In the genomic region with DNA sequence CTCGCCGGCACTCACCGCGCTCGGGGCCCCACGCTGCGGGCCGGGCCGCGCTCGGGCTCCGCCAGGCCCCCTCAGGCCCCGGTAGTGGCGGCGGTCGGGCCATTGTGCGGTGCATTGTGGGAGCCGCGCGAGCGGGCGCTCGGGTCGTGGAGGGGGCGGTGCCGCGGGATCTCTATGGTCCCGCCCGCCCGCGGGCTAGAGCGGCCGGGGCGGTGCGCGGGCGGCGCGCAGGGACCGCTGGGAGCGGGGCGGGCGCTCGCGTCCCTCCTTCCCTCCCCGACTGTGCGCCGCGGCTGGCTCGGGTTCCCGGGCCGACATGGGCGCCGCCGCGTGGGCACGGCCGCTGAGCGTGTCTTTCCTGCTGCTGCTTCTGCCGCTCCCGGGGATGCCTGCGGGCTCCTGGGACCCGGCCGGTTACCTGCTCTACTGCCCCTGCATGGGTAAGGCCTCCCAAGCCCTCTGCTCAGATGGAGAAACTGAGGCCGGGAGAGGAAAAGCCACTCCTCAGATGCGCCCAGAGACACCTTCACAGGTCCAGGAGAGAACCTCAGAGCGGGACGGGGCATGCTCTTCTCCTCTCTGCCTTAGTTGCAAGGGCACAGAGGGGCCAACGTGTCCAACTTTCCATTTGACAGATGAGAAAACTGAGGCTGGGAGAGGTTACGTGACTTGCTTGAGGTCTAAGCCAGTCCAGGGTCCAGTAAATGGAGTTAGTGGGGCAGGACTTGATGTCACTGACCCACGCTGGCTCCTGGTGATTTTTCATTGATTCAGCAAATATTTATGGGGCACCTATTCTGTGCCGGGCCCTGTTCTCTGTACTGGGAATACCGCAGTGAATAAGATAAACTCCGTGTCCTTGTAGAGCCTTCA, we compare ENCODE assay signal across 1 cellular context.
TF ChIP-seq lines count a peak whose summit lies in the region.

A gene with protein sequence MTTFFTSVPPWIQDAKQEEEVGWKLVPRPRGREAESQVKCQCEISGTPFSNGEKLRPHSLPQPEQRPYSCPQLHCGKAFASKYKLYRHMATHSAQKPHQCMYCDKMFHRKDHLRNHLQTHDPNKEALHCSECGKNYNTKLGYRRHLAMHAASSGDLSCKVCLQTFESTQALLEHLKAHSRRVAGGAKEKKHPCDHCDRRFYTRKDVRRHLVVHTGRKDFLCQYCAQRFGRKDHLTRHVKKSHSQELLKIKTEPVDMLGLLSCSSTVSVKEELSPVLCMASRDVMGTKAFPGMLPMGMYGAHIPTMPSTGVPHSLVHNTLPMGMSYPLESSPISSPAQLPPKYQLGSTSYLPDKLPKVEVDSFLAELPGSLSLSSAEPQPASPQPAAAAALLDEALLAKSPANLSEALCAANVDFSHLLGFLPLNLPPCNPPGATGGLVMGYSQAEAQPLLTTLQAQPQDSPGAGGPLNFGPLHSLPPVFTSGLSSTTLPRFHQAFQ (minus strand): TSS at position 118 of the 873 bp plus-strand sequence. CDS start 5,565 bp downstream, outside the sequence.
A gene (plus strand): TSS at position 255 of the 873 bp plus-strand sequence. CDS start 62 bp downstream, at position 317.

TF ChIP-seq in HepG2, 621 proteins besides CTCF, POLR2A, EP300 and RAD21 (continued from another document and continues in another):
- TF ChIP-seq, protein P1, sequence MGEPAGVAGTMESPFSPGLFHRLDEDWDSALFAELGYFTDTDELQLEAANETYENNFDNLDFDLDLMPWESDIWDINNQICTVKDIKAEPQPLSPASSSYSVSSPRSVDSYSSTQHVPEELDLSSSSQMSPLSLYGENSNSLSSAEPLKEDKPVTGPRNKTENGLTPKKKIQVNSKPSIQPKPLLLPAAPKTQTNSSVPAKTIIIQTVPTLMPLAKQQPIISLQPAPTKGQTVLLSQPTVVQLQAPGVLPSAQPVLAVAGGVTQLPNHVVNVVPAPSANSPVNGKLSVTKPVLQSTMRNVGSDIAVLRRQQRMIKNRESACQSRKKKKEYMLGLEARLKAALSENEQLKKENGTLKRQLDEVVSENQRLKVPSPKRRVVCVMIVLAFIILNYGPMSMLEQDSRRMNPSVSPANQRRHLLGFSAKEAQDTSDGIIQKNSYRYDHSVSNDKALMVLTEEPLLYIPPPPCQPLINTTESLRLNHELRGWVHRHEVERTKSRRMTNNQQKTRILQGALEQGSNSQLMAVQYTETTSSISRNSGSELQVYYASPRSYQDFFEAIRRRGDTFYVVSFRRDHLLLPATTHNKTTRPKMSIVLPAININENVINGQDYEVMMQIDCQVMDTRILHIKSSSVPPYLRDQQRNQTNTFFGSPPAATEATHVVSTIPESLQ (CRISPR knock-in tag; conservative IDR thresholded peaks at IDR 0.05) = 0 out of 2 replicates have a peak, but pooled peaks have one; percentile 55
- TF ChIP-seq, protein P2, sequence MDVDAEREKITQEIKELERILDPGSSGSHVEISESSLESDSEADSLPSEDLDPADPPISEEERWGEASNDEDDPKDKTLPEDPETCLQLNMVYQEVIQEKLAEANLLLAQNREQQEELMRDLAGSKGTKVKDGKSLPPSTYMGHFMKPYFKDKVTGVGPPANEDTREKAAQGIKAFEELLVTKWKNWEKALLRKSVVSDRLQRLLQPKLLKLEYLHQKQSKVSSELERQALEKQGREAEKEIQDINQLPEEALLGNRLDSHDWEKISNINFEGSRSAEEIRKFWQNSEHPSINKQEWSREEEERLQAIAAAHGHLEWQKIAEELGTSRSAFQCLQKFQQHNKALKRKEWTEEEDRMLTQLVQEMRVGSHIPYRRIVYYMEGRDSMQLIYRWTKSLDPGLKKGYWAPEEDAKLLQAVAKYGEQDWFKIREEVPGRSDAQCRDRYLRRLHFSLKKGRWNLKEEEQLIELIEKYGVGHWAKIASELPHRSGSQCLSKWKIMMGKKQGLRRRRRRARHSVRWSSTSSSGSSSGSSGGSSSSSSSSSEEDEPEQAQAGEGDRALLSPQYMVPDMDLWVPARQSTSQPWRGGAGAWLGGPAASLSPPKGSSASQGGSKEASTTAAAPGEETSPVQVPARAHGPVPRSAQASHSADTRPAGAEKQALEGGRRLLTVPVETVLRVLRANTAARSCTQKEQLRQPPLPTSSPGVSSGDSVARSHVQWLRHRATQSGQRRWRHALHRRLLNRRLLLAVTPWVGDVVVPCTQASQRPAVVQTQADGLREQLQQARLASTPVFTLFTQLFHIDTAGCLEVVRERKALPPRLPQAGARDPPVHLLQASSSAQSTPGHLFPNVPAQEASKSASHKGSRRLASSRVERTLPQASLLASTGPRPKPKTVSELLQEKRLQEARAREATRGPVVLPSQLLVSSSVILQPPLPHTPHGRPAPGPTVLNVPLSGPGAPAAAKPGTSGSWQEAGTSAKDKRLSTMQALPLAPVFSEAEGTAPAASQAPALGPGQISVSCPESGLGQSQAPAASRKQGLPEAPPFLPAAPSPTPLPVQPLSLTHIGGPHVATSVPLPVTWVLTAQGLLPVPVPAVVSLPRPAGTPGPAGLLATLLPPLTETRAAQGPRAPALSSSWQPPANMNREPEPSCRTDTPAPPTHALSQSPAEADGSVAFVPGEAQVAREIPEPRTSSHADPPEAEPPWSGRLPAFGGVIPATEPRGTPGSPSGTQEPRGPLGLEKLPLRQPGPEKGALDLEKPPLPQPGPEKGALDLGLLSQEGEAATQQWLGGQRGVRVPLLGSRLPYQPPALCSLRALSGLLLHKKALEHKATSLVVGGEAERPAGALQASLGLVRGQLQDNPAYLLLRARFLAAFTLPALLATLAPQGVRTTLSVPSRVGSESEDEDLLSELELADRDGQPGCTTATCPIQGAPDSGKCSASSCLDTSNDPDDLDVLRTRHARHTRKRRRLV (CRISPR knock-in tag; IDR thresholded peaks at IDR 0.05) = 0 out of 2 replicates have a peak, but pooled peaks have one; percentile 71
- TF ChIP-seq NFE2L1 (CRISPR knock-in tag; IDR thresholded peaks at IDR 0.05; ENCODE audit: borderline replicate concordance) (peak; percentile 88; the same call in 1 of the 2 replicates), HMGA1 (CRISPR knock-in tag; conservative IDR thresholded peaks at IDR 0.05) (no peak), SNRNP70 (IDR thresholded peaks at IDR 0.05; ENCODE audit: low read depth, low read length) (no peak), ZNF367 (CRISPR knock-in tag; IDR thresholded peaks at IDR 0.05; ENCODE audit: borderline replicate concordance) (no peak; the same call in 1 of the 2 replicates), SMARCE1 (IDR thresholded peaks at IDR 0.05; ENCODE audit: borderline replicate concordance) (no peak), SOX6 (IDR thresholded peaks at IDR 0.05) (no peak), SOX6 (CRISPR knock-in tag; IDR thresholded peaks at IDR 0.05) (peak; percentile 61), ZNF879 (CRISPR knock-in tag; IDR thresholded peaks at IDR 0.05) (no peak), ZNF282 (IDR thresholded peaks at IDR 0.05; ENCODE audit: partially characterized antibody) (no peak), HMG20B (CRISPR knock-in tag; conservative IDR thresholded peaks at IDR 0.05) (0 out of 2 replicates have a peak, but pooled peaks have one; percentile 53), ZNF143 (CRISPR knock-in tag; IDR thresholded peaks at IDR 0.05) (peak; percentile 87), HNF4A (CRISPR knock-in tag; IDR thresholded peaks at IDR 0.05) (peak; percentile 42; the same call in 1 of the 2 replicates), KDM5B (CRISPR knock-in tag; IDR thresholded peaks at IDR 0.05; ENCODE audit: borderline replicate concordance) (peak; percentile 84), ATF7 (IDR thresholded peaks at IDR 0.05) (no peak), ATF7 (CRISPR knock-in tag; IDR thresholded peaks at IDR 0.05) (0 out of 2 replicates have a peak, but pooled peaks have one; percentile 12), RXRA (CRISPR knock-in tag; IDR thresholded peaks at IDR 0.05) (peak; percentile 71), ZNF550 (CRISPR knock-in tag; IDR thresholded peaks at IDR 0.05; ENCODE audit: borderline replicate concordance) (0 out of 2 replicates have a peak, but pooled peaks have one; percentile 91), ZNF343 (CRISPR knock-in tag; IDR thresholded peaks at IDR 0.05) (0 out of 2 replicates have a peak, but pooled peaks have one; percentile 25), ZNF615 (CRISPR knock-in tag; IDR thresholded peaks at IDR 0.05; ENCODE audit: borderline replicate concordance) (no peak), SRF (IDR thresholded peaks at IDR 0.05; ENCODE audit: low read depth, low read length) (no peak), ZNF773 (CRISPR knock-in tag; IDR thresholded peaks at IDR 0.05; ENCODE audit: borderline replicate concordance) (peak; percentile 92), NCOA1 (CRISPR knock-in tag; IDR thresholded peaks at IDR 0.05) (no peak; the same call in 1 of the 2 replicates), FOXA1 (IDR thresholded peaks at IDR 0.05) (no peak), FOXA1 (CRISPR knock-in tag; IDR thresholded peaks at IDR 0.05) (peak; percentile 56), ZNF225 (CRISPR knock-in tag; IDR thresholded peaks at IDR 0.05) (peak; percentile 82), MIER2 (CRISPR knock-in tag; IDR thresholded peaks at IDR 0.05) (no peak), MAZ (IDR thresholded peaks at IDR 0.05; ENCODE audit: borderline replicate concordance, low read depth, low read length) (peak; percentile 72; the same call in 1 of the 2 replicates), MAZ (CRISPR knock-in tag; IDR thresholded peaks at IDR 0.05; ENCODE audit: low read depth) (peak; percentile 97), NCOR1 (IDR thresholded peaks at IDR 0.05; ENCODE audit: borderline replicate concordance, low read length) (peak; percentile 56; the same call in 1 of the 2 replicates), ZFP36L1 (CRISPR knock-in tag; IDR thresholded peaks at IDR 0.05) (no peak), BCL6 (CRISPR knock-in tag; IDR thresholded peaks at IDR 0.05) (peak; percentile 22; the same call in 1 of the 2 replicates), ZNF672 (CRISPR knock-in tag; IDR thresholded peaks at IDR 0.05) (no peak)
- TF ChIP-seq, protein P3, sequence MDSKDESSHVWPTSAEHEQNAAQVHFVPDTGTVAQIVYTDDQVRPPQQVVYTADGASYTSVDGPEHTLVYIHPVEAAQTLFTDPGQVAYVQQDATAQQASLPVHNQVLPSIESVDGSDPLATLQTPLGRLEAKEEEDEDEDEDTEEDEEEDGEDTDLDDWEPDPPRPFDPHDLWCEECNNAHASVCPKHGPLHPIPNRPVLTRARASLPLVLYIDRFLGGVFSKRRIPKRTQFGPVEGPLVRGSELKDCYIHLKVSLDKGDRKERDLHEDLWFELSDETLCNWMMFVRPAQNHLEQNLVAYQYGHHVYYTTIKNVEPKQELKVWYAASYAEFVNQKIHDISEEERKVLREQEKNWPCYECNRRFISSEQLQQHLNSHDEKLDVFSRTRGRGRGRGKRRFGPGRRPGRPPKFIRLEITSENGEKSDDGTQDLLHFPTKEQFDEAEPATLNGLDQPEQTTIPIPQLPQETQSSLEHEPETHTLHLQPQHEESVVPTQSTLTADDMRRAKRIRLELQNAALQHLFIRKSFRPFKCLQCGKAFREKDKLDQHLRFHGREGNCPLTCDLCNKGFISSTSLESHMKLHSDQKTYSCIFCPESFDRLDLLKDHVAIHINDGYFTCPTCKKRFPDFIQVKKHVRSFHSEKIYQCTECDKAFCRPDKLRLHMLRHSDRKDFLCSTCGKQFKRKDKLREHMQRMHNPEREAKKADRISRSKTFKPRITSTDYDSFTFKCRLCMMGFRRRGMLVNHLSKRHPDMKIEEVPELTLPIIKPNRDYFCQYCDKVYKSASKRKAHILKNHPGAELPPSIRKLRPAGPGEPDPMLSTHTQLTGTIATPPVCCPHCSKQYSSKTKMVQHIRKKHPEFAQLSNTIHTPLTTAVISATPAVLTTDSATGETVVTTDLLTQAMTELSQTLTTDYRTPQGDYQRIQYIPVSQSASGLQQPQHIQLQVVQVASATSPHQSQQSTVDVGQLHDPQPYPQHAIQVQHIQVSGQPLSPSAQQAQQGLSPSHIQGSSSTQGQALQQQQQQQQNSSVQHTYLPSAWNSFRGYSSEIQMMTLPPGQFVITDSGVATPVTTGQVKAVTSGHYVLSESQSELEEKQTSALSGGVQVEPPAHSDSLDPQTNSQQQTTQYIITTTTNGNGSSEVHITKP (CRISPR knock-in tag; IDR thresholded peaks at IDR 0.05; ENCODE audit: low read depth) = 0 out of 2 replicates have a peak, but pooled peaks have one; percentile 21
- TF ChIP-seq, protein P4, sequence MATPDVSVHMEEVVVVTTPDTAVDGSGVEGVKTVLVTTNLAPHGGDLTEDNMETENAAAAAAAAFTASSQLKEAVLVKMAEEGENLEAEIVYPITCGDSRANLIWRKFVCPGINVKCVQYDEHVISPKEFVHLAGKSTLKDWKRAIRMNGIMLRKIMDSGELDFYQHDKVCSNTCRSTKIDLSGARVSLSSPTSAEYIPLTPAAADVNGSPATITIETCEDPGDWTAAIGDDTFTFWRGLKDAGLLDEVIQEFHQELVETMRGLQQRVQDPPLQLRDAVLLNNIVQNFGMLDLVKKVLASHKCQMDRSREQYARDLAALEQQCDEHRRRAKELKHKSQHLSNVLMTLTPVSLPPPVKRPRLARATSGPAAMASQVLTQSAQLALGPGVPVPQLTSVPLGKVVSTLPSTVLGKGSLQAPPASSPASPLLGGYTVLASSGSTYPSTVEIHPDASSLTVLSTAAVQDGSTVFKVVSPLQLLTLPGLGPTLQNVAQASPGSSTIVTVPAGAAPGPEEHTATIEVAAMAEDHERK (CRISPR knock-in tag; IDR thresholded peaks at IDR 0.05; ENCODE audit: low read depth) = peak; percentile 59; the same call in 1 of the 2 replicates
- TF ChIP-seq, protein P5, sequence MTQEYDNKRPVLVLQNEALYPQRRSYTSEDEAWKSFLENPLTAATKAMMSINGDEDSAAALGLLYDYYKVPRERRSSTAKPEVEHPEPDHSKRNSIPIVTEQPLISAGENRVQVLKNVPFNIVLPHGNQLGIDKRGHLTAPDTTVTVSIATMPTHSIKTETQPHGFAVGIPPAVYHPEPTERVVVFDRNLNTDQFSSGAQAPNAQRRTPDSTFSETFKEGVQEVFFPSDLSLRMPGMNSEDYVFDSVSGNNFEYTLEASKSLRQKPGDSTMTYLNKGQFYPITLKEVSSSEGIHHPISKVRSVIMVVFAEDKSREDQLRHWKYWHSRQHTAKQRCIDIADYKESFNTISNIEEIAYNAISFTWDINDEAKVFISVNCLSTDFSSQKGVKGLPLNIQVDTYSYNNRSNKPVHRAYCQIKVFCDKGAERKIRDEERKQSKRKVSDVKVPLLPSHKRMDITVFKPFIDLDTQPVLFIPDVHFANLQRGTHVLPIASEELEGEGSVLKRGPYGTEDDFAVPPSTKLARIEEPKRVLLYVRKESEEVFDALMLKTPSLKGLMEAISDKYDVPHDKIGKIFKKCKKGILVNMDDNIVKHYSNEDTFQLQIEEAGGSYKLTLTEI (CRISPR knock-in tag; conservative IDR thresholded peaks at IDR 0.05) = no peak
- TF ChIP-seq, protein P6, sequence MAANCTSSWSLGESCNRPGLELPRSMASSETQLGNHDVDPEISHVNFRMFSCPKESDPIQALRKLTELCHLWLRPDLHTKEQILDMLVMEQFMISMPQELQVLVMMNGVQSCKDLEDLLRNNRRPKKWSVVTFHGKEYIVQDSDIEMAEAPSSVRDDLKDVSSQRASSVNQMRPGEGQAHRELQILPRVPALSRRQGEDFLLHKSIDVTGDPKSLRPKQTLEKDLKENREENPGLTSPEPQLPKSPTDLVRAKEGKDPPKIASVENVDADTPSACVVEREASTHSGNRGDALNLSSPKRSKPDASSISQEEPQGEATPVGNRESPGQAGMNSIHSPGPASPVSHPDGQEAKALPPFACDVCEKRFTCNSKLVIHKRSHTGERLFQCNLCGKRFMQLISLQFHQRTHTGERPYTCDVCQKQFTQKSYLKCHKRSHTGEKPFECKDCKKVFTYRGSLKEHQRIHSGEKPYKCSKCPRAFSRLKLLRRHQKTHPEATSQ (CRISPR knock-in tag; IDR thresholded peaks at IDR 0.05; ENCODE audit: borderline replicate concordance) = 0 out of 2 replicates have a peak, but pooled peaks have one; percentile 71
